Comparison of ENCODE assay signal across 9 cellular contexts in the genomic region with DNA sequence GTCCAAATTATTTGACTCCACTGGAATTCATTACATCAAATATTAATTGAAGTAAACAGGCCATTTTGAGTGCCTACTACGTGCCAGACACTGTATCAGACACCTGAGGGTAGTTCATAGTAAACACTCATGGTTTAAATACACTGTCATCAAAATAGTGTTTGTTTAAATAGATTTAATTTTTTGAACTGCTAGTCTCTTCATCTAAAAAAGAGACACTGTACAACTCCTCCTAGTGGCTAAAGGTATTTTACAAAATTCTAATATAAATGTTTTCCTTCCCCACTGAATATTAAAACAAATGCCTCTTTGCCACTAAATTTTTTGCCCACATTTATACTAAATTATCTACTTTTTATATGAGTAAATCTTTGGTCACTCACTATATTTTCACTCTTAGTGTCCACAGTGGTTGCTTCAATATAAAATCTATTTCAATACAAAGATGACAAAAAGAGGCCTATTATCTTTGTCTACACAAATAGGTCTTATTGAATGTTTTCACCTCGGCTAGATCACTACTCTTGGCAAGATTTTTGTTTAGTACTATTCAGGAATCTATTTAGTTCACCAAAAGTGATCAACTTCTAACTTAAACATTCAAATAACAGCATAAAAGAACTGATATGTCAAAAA. TPM values are rescaled to one million over a fixed set of nuclear protein-coding genes. Genes with fewer than 3 reads are reported as not detected.
DNase-seq lines count a peak whose midpoint lies in the region; ATAC-seq, FAIRE-seq and TF ChIP-seq lines count a peak whose summit lies in the region.
"Had no signal": no experiment of that assay in that cellular context is flagged by ENCODE, and none has a peak within 500 bp of the region (broad histone marks: within the 10 kb centered on the region; RNA-seq: fewer than 3 reads in every experiment).

No MANE protein-coding gene starts in this region.

- H3K4me3 ChIP-seq in epithelial cell of proximal tubule (ENCODE audit: low read depth, low read length) (no peak overlapping the region), sigmoid colon (no peak overlapping the region)
- H3K4me3 ChIP-seq: SK-N-MC had no signal

- no peak for TF ChIP-seq POLR2A in sigmoid colon (IDR thresholded peaks at IDR 0.05)

- WGBS in sigmoid colon, 2 donors = 72 to 79% methylated on average over 2 of the region's 2 CpGs

- no peak overlapping the region for H3K27ac ChIP-seq in sigmoid colon
- H3K27ac ChIP-seq: SK-N-MC had no signal

- FAIRE-seq in HTR-8/SVneo (lab: Jason Lieb, UNC) = no peak

- TF ChIP-seq CTCF in epithelial cell of proximal tubule (conservative IDR thresholded peaks at IDR 0.05; ENCODE audit: low read depth, low read length) = peak; percentile 51
- peak; percentile 10 to 50 (median 28) for TF ChIP-seq CTCF in sigmoid colon (IDR thresholded peaks at IDR 0.05)

- no peaks in the 10 kb centered on the region for H3K4me1 ChIP-seq in sigmoid colon

- H3K27me3 ChIP-seq in sigmoid colon = no peaks in the 10 kb centered on the region

- H3K9me3 ChIP-seq in sigmoid colon = no peaks in the 10 kb centered on the region

- ATAC-seq in GM18870 (IDR thresholded peaks at IDR 0.05; ENCODE audit: unreplicated experiment) (no peak), GM21423 (IDR thresholded peaks at IDR 0.05; ENCODE audit: unreplicated experiment) (no peak)

- no peaks in the 10 kb centered on the region for H3K36me3 ChIP-seq in sigmoid colon

- DNase-seq in NCI-H1694 treated with DMSO at 0.1 percent for 48 hours (lab: John Stamatoyannopoulos, UW) = peak; percentile 7
- no peak for DNase-seq in NCI-H1694 (lab: John Stamatoyannopoulos, UW)
- DNase-seq in NCI-H2227 (lab: John Stamatoyannopoulos, UW; ENCODE audit: unreplicated experiment) = peak; percentile 17
- DNase-seq in epithelial cell of proximal tubule (ENCODE audit: low read depth) = no peak
- DNase-seq in sigmoid colon = no peak
- no peak for DNase-seq in HTR-8/SVneo (ENCODE audit: insufficient read length, low spot score)

- intact Hi-C loops in sigmoid colon (cut with DNase I) = no loop called here

- TF ChIP-seq EP300 in sigmoid colon (IDR thresholded peaks at IDR 0.05) = no peak

RNA-seq across cellular contexts. Expression of gene PIGF, which starts 15.4 kb away (rescaled TPM):
- total RNA-seq in epithelial cell of proximal tubule (16.7 and 22.0 TPM in 2 replicates), sigmoid colon (10 to 100 TPM in 2 of 4 donors, 1 to 10 TPM in 2; 5.4 to 13.2 (median 10.8) TPM)
- 10 to 100 TPM; 10.2 to 23.0 (median 18.3) TPM for polyA plus RNA-seq in sigmoid colon

RNA-seq across cellular contexts. Expression of gene CRIPT, which starts 15.6 kb away (rescaled TPM):
- 14.8 and 16.2 TPM in 2 replicates for total RNA-seq in epithelial cell of proximal tubule
- total RNA-seq in sigmoid colon = 10 to 100 TPM; 15.1 to 30.1 (median 22.1) TPM
- polyA plus RNA-seq in sigmoid colon = 10 to 100 TPM in 2 of 3 donors, 1 to 10 TPM in 1; 6.9 to 22.4 (median 17.4) TPM

RNA-seq across cellular contexts. Expression of gene ATP6V1E2, which starts 59.1 kb away (rescaled TPM):
- 5.1 and 6.4 TPM in 2 replicates for total RNA-seq in epithelial cell of proximal tubule
- total RNA-seq in sigmoid colon = 1 to 10 TPM; 1.9 to 7.1 (median 3.6) TPM
- polyA plus RNA-seq in sigmoid colon = 1 to 10 TPM; 1.8 to 4.3 (median 2.1) TPM

RNA-seq across cellular contexts. Expression of gene RHOQ, which starts 59.2 kb away (rescaled TPM):
- 30.7 and 38.9 TPM in 2 replicates for total RNA-seq in epithelial cell of proximal tubule
- 100 to 1,000 TPM; 124 to 146 (median 136) TPM for total RNA-seq in sigmoid colon
- polyA plus RNA-seq in sigmoid colon = 10 to 100 TPM; 17.1 to 37.2 (median 24.7) TPM

Comparison
In these comparisons a context has a peak if more than half of its experiments do, and no peak if none do; other contexts are left out.
1. DNase-seq: peak in NCI-H1694 treated with DMSO at 0.1 percent for 48 hours (single experiment) and NCI-H2227 (single experiment); none in NCI-H1694 (single experiment), epithelial cell of proximal tubule (single experiment), sigmoid colon (single experiment) and HTR-8/SVneo (single experiment).